ENCODE assay signal across 20 cellular contexts in genomic region chr4:93178279-93178678, GRCh38.
"Had no signal": no experiment of that assay in that cellular context is flagged by ENCODE, and none has a peak within 500 bp of the region (broad histone marks: within the 10 kb centered on the region; RNA-seq: fewer than 3 reads in every experiment).

No MANE protein-coding gene starts in this region.

- H3K9me3 ChIP-seq: ascending aorta, body of pancreas had no signal

- DNase-seq: activated CD4-positive, alpha-beta memory T cell treated with anti-CD3 and anti-CD28 coated beads, Interleukin-2, amount 10 ng/mL, durations not matched to agents 7 days and 5 days; activated CD4-positive, alpha-beta T cell treated with anti-CD3 and anti-CD28 coated beads, Interleukin-2, amount 10 ng/mL, durations not matched to agents 7 days and 5 days; activated CD4-positive, CD25-positive, alpha-beta regulatory T cell; activated CD8-positive, alpha-beta memory T cell treated with anti-CD3 and anti-CD28 coated beads, Interleukin-2, amount 50 U/mL, for 4 hours; activated T-cell treated with anti-CD3 and anti-CD28 coated beads, Interleukin-2, amount 50 U/mL, for 72 hours; amniotic stem cell; body of pancreas; Karpas-422; NCI-H1105 treated with DMSO at 0.1 percent for 48 hours; NCI-H1436 treated with DMSO at 0.1 percent for 48 hours; NCI-H187; NCI-H2081; NCI-H2227 treated with DMSO at 0.1 percent for 48 hours; NCI-H446 treated with DMSO at 0.1 percent for 48 hours; NCI-H524 treated with DMSO at 0.1 percent for 48 hours; NCI-H774; SIG-M5; T-helper 17 cell; T-helper 9 cell had no signal

- ATAC-seq: activated T-cell treated with anti-CD3 and anti-CD28 coated beads, Interleukin-2, amount 50 U/mL, for 72 hours; body of pancreas; T-helper 17 cell had no signal

- H3K27me3 ChIP-seq: ascending aorta, body of pancreas had no signal

- H3K36me3 ChIP-seq: ascending aorta had no signal

- H3K4me1 ChIP-seq: ascending aorta, body of pancreas had no signal

- H3K27ac ChIP-seq: ascending aorta, body of pancreas had no signal

- H3K4me3 ChIP-seq: ascending aorta, body of pancreas had no signal
